30 cellular contexts compared by ENCODE assay signal in genomic region chr10:5529702-5530411, GRCh38. TPM values are rescaled to one million over a fixed set of nuclear protein-coding genes. Genes with fewer than 3 reads are reported as not detected.
DNase-seq lines count a peak whose midpoint lies in the region; ATAC-seq, FAIRE-seq and TF ChIP-seq lines count a peak whose summit lies in the region.
"Had no signal": no experiment of that assay in that cellular context is flagged by ENCODE, and none has a peak within 500 bp of the region (broad histone marks: within the 10 kb centered on the region; RNA-seq: fewer than 3 reads in every experiment).

No MANE protein-coding gene starts in this region.

- no peaks in the 10 kb centered on the region for H3K9me3 Mint-ChIP-seq in activated CD8-positive, alpha-beta memory T cell treated with anti-CD3 and anti-CD28 coated beads, Interleukin-2, amount 10 ng/mL, durations not matched to agents 7 days and 5 days (ENCODE audit: low read depth)
- no peaks in the 10 kb centered on the region for H3K9me3 Mint-ChIP-seq in mesothelial cell of epicardium
- H3K9me3 Mint-ChIP-seq: activated naive CD4-positive, alpha-beta T cell treated with anti-CD3 and anti-CD28 coated beads, Interleukin-2, amount 10 ng/mL, durations not matched to agents 7 days and 5 days; activated T-cell treated with anti-CD3 and anti-CD28 coated beads, Interleukin-2, amount 50 U/mL, for 72 hours; dendritic cell treated with granulocyte-macrophage colony-stimulating factor and Interleukin-4, amounts not matched to agents 40 ng/mL and 50 ng/mL, for 4 days; memory B cell; naive thymus-derived CD4-positive, alpha-beta T cell had no signal

- H3K9me3 ChIP-seq in K562 (replicated peaks; ENCODE audit: control insufficient read depth, insufficient read depth, low read depth, low read length) (no peaks in the 10 kb centered on the region), stomach smooth muscle (ENCODE audit: control insufficient read depth in 2 of 2, low read length in 2 of 2) (no peaks in the 10 kb centered on the region)
- H3K9me3 ChIP-seq: upper lobe of left lung had no signal

- intact Hi-C loops in K562 (cut with micrococcal nuclease), result no loop called here

- no peaks in the 10 kb centered on the region for H4K20me1 ChIP-seq in K562 (replicated peaks; ENCODE audit: control insufficient read depth, insufficient read depth, low read length)

- no peak for TF ChIP-seq CTCF in K562 (IDR thresholded peaks at IDR 0.05 in 2 of 3, conservative IDR thresholded peaks at IDR 0.05 in 1 of 3; ENCODE audit: insufficient read depth in 2 of 3, low read depth in 1 of 3, low read length in 3 of 3)
- no peak for TF ChIP-seq CTCF in mesothelial cell of epicardium (IDR thresholded peaks at IDR 0.05; ENCODE audit: unreplicated experiment)

- POLR2A ChIA-PET in K562 (lab: Yijun Ruan, JAX), result interaction anchor here (0.6 to 1.0 kb wide), 3 partner anchors 19 to 360 kb away, joined by 3 to 4 read pairs (median 3); partner anchors contain the start of genes ANKRD16 and FBH1

- 71% methylated on average over 7 of the region's 7 CpGs for WGBS in K562 (ENCODE audit: insufficient coverage, low coverage, missing lambda C conversion rate)

- no peak overlapping the region for H3K4me3 ChIP-seq in K562
- H3K4me3 ChIP-seq in stomach smooth muscle (ENCODE audit: low read length in 2 of 2), result no peak overlapping the region
- H3K4me3 ChIP-seq: upper lobe of left lung had no signal

- H3K4me2 ChIP-seq in K562 (ENCODE audit: insufficient read depth, low read length), result no peak overlapping the region

- no peak overlapping the region for H3K9ac ChIP-seq in K562 (ENCODE audit: insufficient read depth in 1 of 2, low read depth in 2 of 2, low read length in 2 of 2)
- no peak overlapping the region for H3K9ac ChIP-seq in stomach smooth muscle (ENCODE audit: low read length in 2 of 2)

- no peak overlapping the region for H3K4me3 Mint-ChIP-seq in activated CD8-positive, alpha-beta memory T cell treated with anti-CD3 and anti-CD28 coated beads, Interleukin-2, amount 10 ng/mL, durations not matched to agents 7 days and 5 days
- H3K4me3 Mint-ChIP-seq in mesothelial cell of epicardium, result no peak overlapping the region
- H3K4me3 Mint-ChIP-seq: activated CD8-positive, alpha-beta T cell treated with anti-CD3 and anti-CD28 coated beads, Interleukin-2, amount 10 ng/mL, durations not matched to agents 7 days and 5 days; activated naive CD4-positive, alpha-beta T cell treated with anti-CD3 and anti-CD28 coated beads, Interleukin-2, amount 10 ng/mL, durations not matched to agents 7 days and 5 days; activated T-cell treated with anti-CD3 and anti-CD28 coated beads, Interleukin-2, amount 50 U/mL, for 72 hours; dendritic cell treated with granulocyte-macrophage colony-stimulating factor and Interleukin-4, amounts not matched to agents 40 ng/mL and 50 ng/mL, for 4 days; memory B cell; naive thymus-derived CD4-positive, alpha-beta T cell had no signal

- H3K27me3 Mint-ChIP-seq in activated CD8-positive, alpha-beta memory T cell treated with anti-CD3 and anti-CD28 coated beads, Interleukin-2, amount 10 ng/mL, durations not matched to agents 7 days and 5 days, result peaks cover 4% of the 10 kb centered on the region
- H3K27me3 Mint-ChIP-seq in mesothelial cell of epicardium (ENCODE audit: low read depth), result no peaks in the 10 kb centered on the region

- DNase-seq in activated CD8-positive, alpha-beta memory T cell treated with anti-CD3 and anti-CD28 coated beads, Interleukin-2, amount 50 U/mL, for 48 hours, result peak; percentile 25
- DNase-seq in activated CD8-positive, alpha-beta memory T cell treated with anti-CD3 and anti-CD28 coated beads, Interleukin-2, amount 10 ng/mL, durations not matched to agents 7 days and 5 days, result no peak
- DNase-seq in K562 (ENCODE audit: extremely low read depth in 1 of 4, low spot score in 3 of 4) (no peak), mesothelial cell of epicardium (ENCODE audit: low spot score in 2 of 2, unreplicated experiment in 2 of 2) (peak in 1 of 2 experiments; percentile 1), substantia nigra (lab: John Stamatoyannopoulos, UW) (no peak)
- DNase-seq in stimulated activated naive CD8-positive, alpha-beta T cell treated with anti-CD3 and anti-CD28 coated beads, Interleukin-15, Interleukin-2, amounts not matched to agents 100 U/mL and 50 U/mL, for 24 hours, result no peak
- DNase-seq: activated CD8-positive, alpha-beta T cell treated with anti-CD3 and anti-CD28 coated beads, Interleukin-2, amount 10 ng/mL, durations not matched to agents 7 days and 5 days; activated naive CD4-positive, alpha-beta T cell treated with anti-CD3 and anti-CD28 coated beads, Interleukin-2, amount 10 ng/mL, durations not matched to agents 7 days and 5 days; activated T-cell treated with anti-CD3 and anti-CD28 coated beads, Interleukin-2, amount 50 U/mL, for 72 hours; AML-193; amniotic stem cell; caudate nucleus; glutamatergic neuron; MM.1S; naive thymus-derived CD4-positive, alpha-beta T cell; NCI-H1436 treated with DMSO at 0.1 percent for 48 hours; NCI-H524 treated with DMSO at 0.1 percent for 48 hours; NK-92 treated with Interleukin-12 subunit alpha and Interleukin-12 subunit beta, amount 100 ng/mL, for 24 hours; right cardiac atrium; stimulated activated naive CD4-positive, alpha-beta T cell treated with Interleukin-2 at 50 U/mL for 16 hours had no signal

- H3K36me3 ChIP-seq in K562 (ENCODE audit: control insufficient read depth, insufficient read depth, low read length) (no peaks in the 10 kb centered on the region), stomach smooth muscle (ENCODE audit: control insufficient read depth in 2 of 2, insufficient read depth in 2 of 2, low read length in 2 of 2) (no peaks in the 10 kb centered on the region)
- H3K36me3 ChIP-seq: upper lobe of left lung had no signal

- in situ Hi-C loops in K562 (cut with MboI), result no loop called here

- H3K27me3 ChIP-seq in K562 (ENCODE audit: control insufficient read depth in 2 of 2, insufficient read depth in 2 of 2, low read length in 2 of 2) (no peaks in the 10 kb centered on the region), stomach smooth muscle (ENCODE audit: control insufficient read depth in 1 of 2, insufficient read depth in 2 of 2, low read length in 2 of 2) (no peaks in the 10 kb centered on the region)
- H3K27me3 ChIP-seq: upper lobe of left lung had no signal

- H3K9me1 ChIP-seq in K562 (ENCODE audit: control insufficient read depth, insufficient read depth, low read length), result no peaks in the 10 kb centered on the region

- peaks cover 8 to 32% of the 10 kb centered on the region in 2 experiments; a peak in 3 of 5 replicates for H3K4me1 ChIP-seq in K562 (replicated peaks in 1 of 2; ENCODE audit: control insufficient read depth in 2 of 2, insufficient read depth in 2 of 2, low read length in 2 of 2)
- peaks cover 42% of the 10 kb centered on the region for H3K4me1 ChIP-seq in stomach smooth muscle (ENCODE audit: control insufficient read depth, insufficient read depth, low read length)

- H2AFZ ChIP-seq in K562 (ENCODE audit: low read depth, low read length), result no peak overlapping the region

- ATAC-seq in activated CD8-positive, alpha-beta memory T cell treated with anti-CD3 and anti-CD28 coated beads, Interleukin-2, amount 10 ng/mL, durations not matched to agents 7 days and 5 days, result no peak
- ATAC-seq in K562, result no peak
- no peak for ATAC-seq in GM18520 (IDR thresholded peaks at IDR 0.05; ENCODE audit: unreplicated experiment)
- no peak for ATAC-seq in stimulated activated naive CD8-positive, alpha-beta T cell treated with anti-CD3 and anti-CD28 coated beads, Interleukin-15, Interleukin-2, amounts not matched to agents 100 U/mL and 50 U/mL, for 24 hours
- ATAC-seq: activated CD4-positive, CD25-positive, alpha-beta regulatory T cell treated with anti-CD3 and anti-CD28 coated beads, Interleukin-2, amount 50 U/mL, for 24 hours; activated CD8-positive, alpha-beta T cell treated with anti-CD3 and anti-CD28 coated beads, Interleukin-2, amount 10 ng/mL, durations not matched to agents 7 days and 5 days; activated T-cell treated with anti-CD3 and anti-CD28 coated beads, Interleukin-2, amount 50 U/mL, for 72 hours; naive thymus-derived CD4-positive, alpha-beta T cell; right cardiac atrium had no signal

- CTCF ChIA-PET in activated CD8-positive, alpha-beta memory T cell treated with anti-CD3 and anti-CD28 coated beads, Interleukin-2, amount 10 ng/mL, durations not matched to agents 7 days and 5 days (lab: Charles Lee), result interaction anchor here (0.7 kb wide), 1 partner anchor 87 kb away, joined by 3 read pairs; no protein-coding TSS in a partner anchor
- CTCF ChIA-PET in K562 (lab: Yijun Ruan, JAX; ENCODE audit: low intra/inter-chr PET ratio), result no interaction called here

- H3K36me3 Mint-ChIP-seq in activated CD8-positive, alpha-beta memory T cell treated with anti-CD3 and anti-CD28 coated beads, Interleukin-2, amount 10 ng/mL, durations not matched to agents 7 days and 5 days, result no peaks in the 10 kb centered on the region
- H3K36me3 Mint-ChIP-seq in mesothelial cell of epicardium, result no peaks in the 10 kb centered on the region
- H3K36me3 Mint-ChIP-seq: activated naive CD4-positive, alpha-beta T cell treated with anti-CD3 and anti-CD28 coated beads, Interleukin-2, amount 10 ng/mL, durations not matched to agents 7 days and 5 days; memory B cell; naive thymus-derived CD4-positive, alpha-beta T cell had no signal

- no peak overlapping the region for H3K27ac Mint-ChIP-seq in activated CD8-positive, alpha-beta memory T cell treated with anti-CD3 and anti-CD28 coated beads, Interleukin-2, amount 10 ng/mL, durations not matched to agents 7 days and 5 days
- peak overlapping the region; percentile 86 for H3K27ac Mint-ChIP-seq in mesothelial cell of epicardium
- H3K27ac Mint-ChIP-seq: activated CD8-positive, alpha-beta T cell treated with anti-CD3 and anti-CD28 coated beads, Interleukin-2, amount 10 ng/mL, durations not matched to agents 7 days and 5 days; activated naive CD4-positive, alpha-beta T cell treated with anti-CD3 and anti-CD28 coated beads, Interleukin-2, amount 10 ng/mL, durations not matched to agents 7 days and 5 days; activated T-cell treated with anti-CD3 and anti-CD28 coated beads, Interleukin-2, amount 50 U/mL, for 72 hours; dendritic cell treated with granulocyte-macrophage colony-stimulating factor and Interleukin-4, amounts not matched to agents 40 ng/mL and 50 ng/mL, for 4 days; memory B cell had no signal

- H3K4me1 Mint-ChIP-seq in activated CD8-positive, alpha-beta memory T cell treated with anti-CD3 and anti-CD28 coated beads, Interleukin-2, amount 10 ng/mL, durations not matched to agents 7 days and 5 days, result no peaks in the 10 kb centered on the region
- peaks cover 30% of the 10 kb centered on the region for H3K4me1 Mint-ChIP-seq in mesothelial cell of epicardium
- H3K4me1 Mint-ChIP-seq: activated naive CD4-positive, alpha-beta T cell treated with anti-CD3 and anti-CD28 coated beads, Interleukin-2, amount 10 ng/mL, durations not matched to agents 7 days and 5 days; memory B cell had no signal

- no peak overlapping the region for H3K27ac ChIP-seq in K562 (ENCODE audit: extremely low read depth, low read depth, low read length)
- peak overlapping the region; percentile 60 for H3K27ac ChIP-seq in stomach smooth muscle (ENCODE audit: low read length)
- no peak overlapping the region for H3K27ac ChIP-seq in substantia nigra (ENCODE audit: low read depth, low read length, poor library complexity, severe bottlenecking)
- H3K27ac ChIP-seq: upper lobe of left lung had no signal

- no peak for TF ChIP-seq RAD21 in K562 (CRISPR knock-in tag; conservative IDR thresholded peaks at IDR 0.05 in 1 of 2, IDR thresholded peaks at IDR 0.05 in 1 of 2)

- TF ChIP-seq EP300 in K562 (IDR thresholded peaks at IDR 0.05; ENCODE audit: low read length), result no peak

- no peak for TF ChIP-seq POLR2A in K562 (conservative IDR thresholded peaks at IDR 0.05)

- BruUV-seq in K562 (replicated peaks; lab: Mats Ljungman, UMichigan), result no TSS peak

- no peak for FAIRE-seq in K562 (lab: Jason Lieb, UNC)
- FAIRE-seq: A204.1, G401.6 had no signal

- H3K79me2 ChIP-seq in K562 (ENCODE audit: control insufficient read depth, insufficient read depth, low read length), result no peaks in the 10 kb centered on the region

RNA-seq across cellular contexts. Expression of gene CALML3, which starts 5.1 kb away (rescaled TPM):
- not detected for total RNA-seq in activated CD8-positive, alpha-beta memory T cell treated with anti-CD3 and anti-CD28 coated beads, Interleukin-2, amount 10 ng/mL, durations not matched to agents 7 days and 5 days
- not detected in 2 replicates for total RNA-seq in K562 (2011; cell fraction: chromatin; rRNA removed; ENCODE audit: low replicate concordance)
- total RNA-seq in K562 (2011; cell fraction: nucleolus; rRNA removed), result not detected in 2 replicates
- total RNA-seq in K562 (2011; cell fraction: nucleoplasm; rRNA removed), result not detected in 2 replicates
- total RNA-seq in K562 (2014; rRNA removed) (not detected in 2 replicates), K562 (2014; rRNA removed; fragmentation: Illumina TruSeq; extraction: Trizol) (not detected in 2 replicates), K562 (2015; rRNA removed; fragmentation: Illumina TruSeq; extraction: Trizol) (not detected in 2 replicates), K562 (2021) (not detected in 2 replicates), mesothelial cell of epicardium (0.07 TPM in 1 of 3 replicates, not detected in the others)
- polyA plus RNA-seq in K562 (2011; rRNA removed) (not detected in 2 replicates), K562 (2014; fragmentation: Illumina TruSeq; extraction: Trizol) (not detected in 2 replicates), K562 (2014; fragmentation: Nextera tagmentation; extraction: Ambion mirVana) (not detected), K562 (2014; rRNA removed) (not detected in 2 replicates)
- polyA plus RNA-seq in K562 (2011; cell fraction: cytosol; rRNA removed), result not detected in 2 replicates
- not detected in 2 replicates for polyA plus RNA-seq in K562 (2011; cell fraction: nucleus; rRNA removed)
- polyA plus RNA-seq in K562 (2012), result not detected in 2 replicates
- polyA minus RNA-seq in K562 (2011; rRNA and poly(A)+ RNA removed), result not detected in 2 replicates
- not detected in 2 replicates for polyA minus RNA-seq in K562 (2011; cell fraction: cytosol; rRNA and poly(A)+ RNA removed)
- not detected in 2 replicates for polyA minus RNA-seq in K562 (2011; cell fraction: nucleus; rRNA and poly(A)+ RNA removed)
- total RNA-seq: activated CD8-positive, alpha-beta T cell treated with anti-CD3 and anti-CD28 coated beads, Interleukin-2, amount 10 ng/mL, durations not matched to agents 7 days and 5 days; activated T-cell treated with anti-CD3 and anti-CD28 coated beads, Interleukin-2, amount 50 U/mL, for 72 hours; kidney epithelial cell; naive thymus-derived CD4-positive, alpha-beta T cell; omental fat pad; right cardiac atrium; upper lobe of left lung had no signal
- polyA plus RNA-seq: naive thymus-derived CD4-positive, alpha-beta T cell; right cardiac atrium had no signal

RNA-seq across cellular contexts. Expression of gene CALML5, which starts 30.5 kb away (rescaled TPM):
- total RNA-seq in activated CD8-positive, alpha-beta memory T cell treated with anti-CD3 and anti-CD28 coated beads, Interleukin-2, amount 10 ng/mL, durations not matched to agents 7 days and 5 days, result not detected
- total RNA-seq in K562 (2011; cell fraction: chromatin; rRNA removed; ENCODE audit: low replicate concordance), result not detected in 2 replicates
- not detected in 2 replicates for total RNA-seq in K562 (2011; cell fraction: nucleolus; rRNA removed)
- not detected in 2 replicates for total RNA-seq in K562 (2011; cell fraction: nucleoplasm; rRNA removed)
- not detected in 2 replicates for total RNA-seq in K562 (2014; rRNA removed)
- total RNA-seq in K562 (2014; rRNA removed; fragmentation: Illumina TruSeq; extraction: Trizol), result not detected in 2 replicates
- not detected in 2 replicates for total RNA-seq in K562 (2015; rRNA removed; fragmentation: Illumina TruSeq; extraction: Trizol)
- not detected in 2 replicates for total RNA-seq in K562 (2021)
- polyA plus RNA-seq in K562 (2011; rRNA removed), result not detected in 2 replicates
- not detected in 2 replicates for polyA plus RNA-seq in K562 (2011; cell fraction: cytosol; rRNA removed)
- not detected in 2 replicates for polyA plus RNA-seq in K562 (2011; cell fraction: nucleus; rRNA removed)
- polyA plus RNA-seq in K562 (2012), result not detected in 2 replicates
- polyA plus RNA-seq in K562 (2014; fragmentation: Illumina TruSeq; extraction: Trizol), result not detected in 2 replicates
- not detected for polyA plus RNA-seq in K562 (2014; fragmentation: Nextera tagmentation; extraction: Ambion mirVana)
- not detected in 2 replicates for polyA plus RNA-seq in K562 (2014; rRNA removed)
- not detected in 2 replicates for polyA minus RNA-seq in K562 (2011; rRNA and poly(A)+ RNA removed)
- not detected in 2 replicates for polyA minus RNA-seq in K562 (2011; cell fraction: cytosol; rRNA and poly(A)+ RNA removed)
- not detected in 2 replicates for polyA minus RNA-seq in K562 (2011; cell fraction: nucleus; rRNA and poly(A)+ RNA removed)
- 0.42 TPM in 1 of 3 replicates, not detected in the others for total RNA-seq in mesothelial cell of epicardium
- total RNA-seq: activated CD8-positive, alpha-beta T cell treated with anti-CD3 and anti-CD28 coated beads, Interleukin-2, amount 10 ng/mL, durations not matched to agents 7 days and 5 days; activated T-cell treated with anti-CD3 and anti-CD28 coated beads, Interleukin-2, amount 50 U/mL, for 72 hours; kidney epithelial cell; naive thymus-derived CD4-positive, alpha-beta T cell; omental fat pad; right cardiac atrium; upper lobe of left lung had no signal
- polyA plus RNA-seq: naive thymus-derived CD4-positive, alpha-beta T cell; right cardiac atrium had no signal
